ENCODE assay signal across 8 cellular contexts in the genomic region with DNA sequence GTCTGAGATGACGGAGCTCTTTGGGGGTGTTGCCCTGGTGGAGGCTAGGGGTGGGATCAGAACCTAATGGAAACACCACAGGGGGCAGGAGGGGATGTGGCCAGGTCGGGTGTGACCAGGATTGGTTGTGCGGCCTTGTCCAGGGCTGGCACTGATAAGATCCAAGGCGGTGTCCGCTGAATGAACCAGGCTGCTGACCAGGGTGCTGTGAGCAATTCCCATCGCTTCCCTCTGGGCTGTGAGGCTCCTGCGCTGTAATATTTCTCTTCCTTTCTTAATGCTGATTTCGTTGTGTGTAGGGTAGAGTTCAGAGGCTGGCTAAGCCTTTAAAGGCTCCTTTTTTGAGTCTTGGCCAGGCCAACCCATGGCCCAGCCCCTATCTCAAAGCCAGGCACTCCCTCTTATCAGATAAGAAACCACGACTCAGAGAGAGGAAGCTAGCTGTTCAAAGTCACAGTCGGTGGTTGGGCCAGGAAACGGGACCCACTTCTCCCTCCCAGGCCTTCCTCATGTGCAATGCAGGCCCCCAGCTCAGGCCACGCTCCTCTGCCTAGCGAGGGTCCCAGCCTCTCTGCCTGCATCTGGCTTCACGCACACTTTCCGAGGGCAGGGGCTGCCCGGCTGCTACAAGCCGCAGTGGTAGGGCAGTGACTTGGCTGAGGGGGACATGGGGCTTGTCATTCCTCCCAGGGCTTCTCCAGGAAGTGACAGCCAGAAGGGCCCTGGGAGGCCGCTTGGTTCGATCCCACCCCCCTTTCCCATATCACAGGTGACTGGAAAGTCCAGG. TPM values are rescaled to one million over a fixed set of nuclear protein-coding genes. Genes with fewer than 3 reads are reported as not detected.
A peak's percentile ranks its signal among the peaks of the same experiment; 100 is the strongest.
DNase-seq lines count a peak whose midpoint lies in the region; ATAC-seq and TF ChIP-seq lines count a peak whose summit lies in the region.

No MANE protein-coding gene starts in this region.

- H3K36me3 ChIP-seq in lower lobe of right lung (no peaks in the 10 kb centered on the region), H7 (replicated peaks; ENCODE audit: control insufficient read depth, insufficient read depth, low read length) (no peaks in the 10 kb centered on the region)

- H3K36me3 Mint-ChIP-seq in activated T-helper 1 cell treated with anti-CD3 and anti-CD28 coated beads, Interleukin-12 subunit alpha, Interleukin-12 subunit beta, Interleukin-2, Interleukin-4 antibody, amounts not matched to agents 30 ng/mL and 10 ng/mL and 1 ng/mL, durations not matched to agents 14 hours and 24 hours and 36 hours (ENCODE audit: low read depth) = peaks cover 4% of the 10 kb centered on the region

- H3K9me3 Mint-ChIP-seq in activated T-helper 1 cell treated with anti-CD3 and anti-CD28 coated beads, Interleukin-12 subunit alpha, Interleukin-12 subunit beta, Interleukin-2, Interleukin-4 antibody, amounts not matched to agents 30 ng/mL and 10 ng/mL and 1 ng/mL, durations not matched to agents 14 hours and 24 hours and 36 hours = no peaks in the 10 kb centered on the region

- H3K4me1 Mint-ChIP-seq in activated T-helper 1 cell treated with anti-CD3 and anti-CD28 coated beads, Interleukin-12 subunit alpha, Interleukin-12 subunit beta, Interleukin-2, Interleukin-4 antibody, amounts not matched to agents 30 ng/mL and 10 ng/mL and 1 ng/mL, durations not matched to agents 14 hours and 24 hours and 36 hours (ENCODE audit: low read depth) = peaks cover 52% of the 10 kb centered on the region

- H3K27me3 ChIP-seq in lower lobe of right lung (ENCODE audit: low read depth) = no peaks in the 10 kb centered on the region
- H3K27me3 ChIP-seq in H7 (ENCODE audit: control insufficient read depth, insufficient read depth, low read length) = no peaks in the 10 kb centered on the region

- no peak for TF ChIP-seq CTCF in lower lobe of right lung (IDR thresholded peaks at IDR 0.05)

- intact Hi-C loops in activated T-helper 1 cell treated with anti-CD3 and anti-CD28 coated beads, Interleukin-12 subunit alpha, Interleukin-12 subunit beta, Interleukin-2, Interleukin-4 antibody, amounts not matched to agents 30 ng/mL and 10 ng/mL and 1 ng/mL, durations not matched to agents 14 hours and 24 hours and 36 hours (cut with micrococcal nuclease) = no loop called here
- intact Hi-C loops in lower lobe of right lung (cut with DNase I) = no loop called here

- H3K4me1 ChIP-seq in lower lobe of right lung = peaks cover 26% of the 10 kb centered on the region

- peaks cover 7% of the 10 kb centered on the region for H3K27me3 Mint-ChIP-seq in activated T-helper 1 cell treated with anti-CD3 and anti-CD28 coated beads, Interleukin-12 subunit alpha, Interleukin-12 subunit beta, Interleukin-2, Interleukin-4 antibody, amounts not matched to agents 30 ng/mL and 10 ng/mL and 1 ng/mL, durations not matched to agents 14 hours and 24 hours and 36 hours (ENCODE audit: insufficient read depth)

- H3K4me3 Mint-ChIP-seq in activated T-helper 1 cell treated with anti-CD3 and anti-CD28 coated beads, Interleukin-12 subunit alpha, Interleukin-12 subunit beta, Interleukin-2, Interleukin-4 antibody, amounts not matched to agents 30 ng/mL and 10 ng/mL and 1 ng/mL, durations not matched to agents 14 hours and 24 hours and 36 hours = peak overlapping the region; percentile 54

- peak; percentile 72 to 74 for ATAC-seq in lower lobe of right lung

- peak overlapping the region; percentile 89 for H3K27ac Mint-ChIP-seq in activated T-helper 1 cell treated with anti-CD3 and anti-CD28 coated beads, Interleukin-12 subunit alpha, Interleukin-12 subunit beta, Interleukin-2, Interleukin-4 antibody, amounts not matched to agents 30 ng/mL and 10 ng/mL and 1 ng/mL, durations not matched to agents 14 hours and 24 hours and 36 hours

- no peaks in the 10 kb centered on the region for H3K9me3 ChIP-seq in lower lobe of right lung

- H3K27ac ChIP-seq in lower lobe of right lung = peak overlapping the region; percentile 43

- peak; percentile 67 to 80 for DNase-seq in AML-193 (lab: John Stamatoyannopoulos, UW)
- DNase-seq in NOMO-1 (lab: John Stamatoyannopoulos, UW; ENCODE audit: unreplicated experiment in 2 of 2) = peak; percentile 89 to 90
- peak; percentile 56 for DNase-seq in activated T-helper 1 cell treated with anti-CD3 and anti-CD28 coated beads, Interleukin-12 subunit alpha, Interleukin-12 subunit beta, Interleukin-2, Interleukin-4 antibody, amounts not matched to agents 30 ng/mL and 10 ng/mL and 1 ng/mL, durations not matched to agents 14 hours and 24 hours and 36 hours (ENCODE audit: low spot score)
- no peak for DNase-seq in lower lobe of right lung
- no peak for DNase-seq in GOT3 (lab: John Stamatoyannopoulos, UW)
- no peak for DNase-seq in H7
- no peak for DNase-seq in SW480 (ENCODE audit: low spot score)
- DNase-seq in NCI-H748 treated with DMSO at 0.1 percent for 48 hours (lab: John Stamatoyannopoulos, UW) = no peak

- H3K4me3 ChIP-seq in lower lobe of right lung (no peak overlapping the region), H7 (ENCODE audit: insufficient read depth, low read depth, low read length) (no peak overlapping the region)

RNA-seq across cellular contexts. Expression of gene FOSL2, which starts 26.0 kb away (rescaled TPM):
- total RNA-seq in activated T-helper 1 cell treated with anti-CD3 and anti-CD28 coated beads, Interleukin-12 subunit alpha, Interleukin-12 subunit beta, Interleukin-2, Interleukin-4 antibody, amounts not matched to agents 30 ng/mL and 10 ng/mL and 1 ng/mL, durations not matched to agents 14 hours and 24 hours and 36 hours = 54.9 and 55.0 TPM in 2 replicates
- 74.9 TPM for total RNA-seq in lower lobe of right lung
- 3.5 and 4.1 TPM in 2 replicates for total RNA-seq in H7 (2014; rRNA removed; shearing (Covaris generic))

Comparison
In these comparisons a context has a peak if more than half of its experiments do, and no peak if none do; other contexts are left out.
1. DNase-seq: peak in AML-193 (2 of 2), NOMO-1 (2 of 2) and activated T-helper 1 cell treated with anti-CD3 and anti-CD28 coated beads, Interleukin-12 subunit alpha, Interleukin-12 subunit beta, Interleukin-2, Interleukin-4 antibody, amounts not matched to agents 30 ng/mL and 10 ng/mL and 1 ng/mL, durations not matched to agents 14 hours and 24 hours and 36 hours (single experiment); none in lower lobe of right lung (single experiment), GOT3 (single experiment), H7 (single experiment), SW480 (single experiment) and NCI-H748 treated with DMSO at 0.1 percent for 48 hours (single experiment).
2. RNA of gene FOSL2, which starts 26.0 kb away (total RNA-seq): 74.9 TPM in lower lobe of right lung (single experiment) and 54.9 to 55.0 TPM in activated T-helper 1 cell treated with anti-CD3 and anti-CD28 coated beads, Interleukin-12 subunit alpha, Interleukin-12 subunit beta, Interleukin-2, Interleukin-4 antibody, amounts not matched to agents 30 ng/mL and 10 ng/mL and 1 ng/mL, durations not matched to agents 14 hours and 24 hours and 36 hours; 3.5 to 4.1 TPM in H7; every median in the first group is over 10 times any median in the second.